Comparison of ENCODE assay signal across 9 cellular contexts in genomic region chr13:26698392-26699196, GRCh38.
A peak's percentile ranks its signal among the peaks of the same experiment; 100 is the strongest.
DNase-seq lines count a peak whose midpoint lies in the region; ATAC-seq lines count a peak whose summit lies in the region.
"Had no signal": no experiment of that assay in that cellular context is flagged by ENCODE, and none has a peak within 500 bp of the region (broad histone marks: within the 10 kb centered on the region; RNA-seq: fewer than 3 reads in every experiment).

No MANE protein-coding gene starts in this region.

- no peaks in the 10 kb centered on the region for H3K9me3 ChIP-seq in effector memory CD4-positive, alpha-beta T cell (ENCODE audit: control insufficient read depth, low read length)

- H3K4me1 Mint-ChIP-seq in activated CD4-positive, alpha-beta memory T cell treated with anti-CD3 and anti-CD28 coated beads for 36 hours (ENCODE audit: low read depth), result no peaks in the 10 kb centered on the region

- H3K27ac ChIP-seq in effector memory CD4-positive, alpha-beta T cell (ENCODE audit: insufficient read depth, low read length, poor library complexity, severe bottlenecking), result no peak overlapping the region
- H3K27ac ChIP-seq: skin epidermis had no signal

- no peaks in the 10 kb centered on the region for H3K36me3 ChIP-seq in effector memory CD4-positive, alpha-beta T cell (ENCODE audit: control insufficient read depth, insufficient read depth, low read length)

- no peaks in the 10 kb centered on the region for H3K4me1 ChIP-seq in effector memory CD4-positive, alpha-beta T cell (ENCODE audit: control insufficient read depth, insufficient read depth, low read length, poor library complexity, severe bottlenecking)

- peak; percentile 85 for DNase-seq in EH (ENCODE audit: low read depth)
- peak; percentile 94 for DNase-seq in NCI-H82 (lab: John Stamatoyannopoulos, UW)
- peak; percentile 87 for DNase-seq in activated CD4-positive, alpha-beta memory T cell treated with anti-CD3 and anti-CD28 coated beads for 36 hours
- DNase-seq in effector memory CD4-positive, alpha-beta T cell, result peak; percentile 44 to 61 (median 44)
- DNase-seq in medulla oblongata (ENCODE audit: extremely low spot score), result peak; percentile 90
- DNase-seq in stimulated activated CD8-positive, alpha-beta memory T cell treated with anti-CD3 and anti-CD28 coated beads, Interleukin-15, amount 100 ng/mL, for 1 hour (ENCODE audit: low read depth), result peak; percentile 68

- intact Hi-C loops in activated CD4-positive, alpha-beta memory T cell treated with anti-CD3 and anti-CD28 coated beads for 36 hours (cut with micrococcal nuclease), result loop anchor here (1.0 kb wide), 3 partner anchors 202 to 514 kb away; no protein-coding TSS in a partner anchor

- H3K4me3 ChIP-seq in effector memory CD4-positive, alpha-beta T cell (ENCODE audit: insufficient read depth, low read depth, low read length, poor library complexity, severe bottlenecking), result no peak overlapping the region
- H3K4me3 ChIP-seq: skin epidermis had no signal

- ATAC-seq in HG03159 (IDR thresholded peaks at IDR 0.05; ENCODE audit: unreplicated experiment) (peak; percentile 70), HG02870 (IDR thresholded peaks at IDR 0.05; ENCODE audit: unreplicated experiment) (no peak)

- CTCF ChIA-PET in activated CD4-positive, alpha-beta memory T cell treated with anti-CD3 and anti-CD28 coated beads for 36 hours (lab: Charles Lee), result interaction anchor here (0.5 to 6.0 kb wide), 55 partner anchors 8 to 1188 kb away, joined by 3 to 153 read pairs (median 4); partner anchors contain the start of gene RNF6

- H3K27me3 ChIP-seq in effector memory CD4-positive, alpha-beta T cell (replicated peaks; ENCODE audit: control insufficient read depth, insufficient read depth, low read length, poor library complexity, severe bottlenecking), result no peaks in the 10 kb centered on the region

- peaks cover 8% of the 10 kb centered on the region for H3K27me3 Mint-ChIP-seq in activated CD4-positive, alpha-beta memory T cell treated with anti-CD3 and anti-CD28 coated beads for 36 hours

- H3K4me3 Mint-ChIP-seq in activated CD4-positive, alpha-beta memory T cell treated with anti-CD3 and anti-CD28 coated beads for 36 hours, result no peak overlapping the region

- POLR2A ChIA-PET in activated CD4-positive, alpha-beta memory T cell treated with anti-CD3 and anti-CD28 coated beads for 36 hours (lab: Charles Lee), result interaction anchor here (1.6 kb wide), 1 partner anchor 513 kb away, joined by 9 read pairs; no protein-coding TSS in a partner anchor

- H3K36me3 Mint-ChIP-seq in activated CD4-positive, alpha-beta memory T cell treated with anti-CD3 and anti-CD28 coated beads for 36 hours, result no peaks in the 10 kb centered on the region

- H3K27ac Mint-ChIP-seq in activated CD4-positive, alpha-beta memory T cell treated with anti-CD3 and anti-CD28 coated beads for 36 hours, result no peak overlapping the region

- no peaks in the 10 kb centered on the region for H3K9me3 Mint-ChIP-seq in activated CD4-positive, alpha-beta memory T cell treated with anti-CD3 and anti-CD28 coated beads for 36 hours

Comparison
In these comparisons a context has a peak if more than half of its experiments do, and no peak if none do; other contexts are left out.
1. DNase-seq: peak in every context shown above with its lines; median percentile 94 in NCI-H82; 90 in medulla oblongata; 87 in activated CD4-positive, alpha-beta memory T cell treated with anti-CD3 and anti-CD28 coated beads for 36 hours; 85 in EH; 68 in stimulated activated CD8-positive, alpha-beta memory T cell treated with anti-CD3 and anti-CD28 coated beads, Interleukin-15, amount 100 ng/mL, for 1 hour; 44 in effector memory CD4-positive, alpha-beta T cell.